In the genomic region with DNA sequence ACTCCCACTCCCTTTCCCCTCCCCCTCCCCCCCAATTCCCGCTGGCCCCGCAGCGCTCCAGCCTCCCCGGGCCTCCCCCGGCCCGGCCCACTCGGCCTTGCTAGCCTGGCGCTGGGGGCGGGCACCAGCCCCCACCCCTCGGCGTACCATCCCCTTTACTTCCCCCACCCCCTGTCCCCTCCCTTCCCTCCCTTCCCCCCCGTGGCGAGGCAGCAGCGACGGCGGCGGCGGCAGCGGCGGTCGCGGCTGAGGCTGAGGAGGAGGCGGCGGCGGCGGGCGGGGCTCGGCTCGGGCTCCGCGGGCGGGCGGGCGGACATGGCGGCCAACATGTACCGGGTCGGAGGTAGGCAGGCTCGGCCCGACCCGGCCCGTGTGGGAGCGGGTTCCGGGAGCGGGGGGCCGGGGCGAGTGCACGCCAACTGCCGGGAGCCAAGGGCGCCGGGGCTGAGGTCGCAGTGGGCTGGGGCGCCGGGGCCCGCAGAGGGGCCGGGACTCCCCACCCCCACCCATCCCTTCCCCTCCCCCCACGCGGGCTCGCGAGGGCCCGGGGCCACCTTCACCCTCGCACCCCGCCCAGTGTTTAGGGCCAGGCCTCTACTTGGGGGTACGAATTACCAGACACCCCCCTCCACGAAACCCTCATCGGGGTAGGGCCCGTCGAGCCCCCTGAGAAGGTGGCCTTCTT, we compare ENCODE assay signal across 1 cellular context.
A peak's percentile ranks its signal among the peaks of the same experiment; 100 is the strongest.
TF ChIP-seq lines count a peak whose summit lies in the region.

TSS of gene MTA3 (plus strand) at position 202 of the 685 bp plus-strand sequence. CDS start at position 316, 114 bp downstream.

TF ChIP-seq in H1, 55 proteins besides CTCF, POLR2A, EP300 and RAD21 (continued from another document):
- TF ChIP-seq PHF8 (conservative IDR thresholded peaks at IDR 0.05; ENCODE audit: low read depth, low read length), result peak; percentile 52
- no peak for TF ChIP-seq RFX5 (IDR thresholded peaks at IDR 0.05; ENCODE audit: borderline replicate concordance, low read depth, low read length)
- TF ChIP-seq, protein P1, sequence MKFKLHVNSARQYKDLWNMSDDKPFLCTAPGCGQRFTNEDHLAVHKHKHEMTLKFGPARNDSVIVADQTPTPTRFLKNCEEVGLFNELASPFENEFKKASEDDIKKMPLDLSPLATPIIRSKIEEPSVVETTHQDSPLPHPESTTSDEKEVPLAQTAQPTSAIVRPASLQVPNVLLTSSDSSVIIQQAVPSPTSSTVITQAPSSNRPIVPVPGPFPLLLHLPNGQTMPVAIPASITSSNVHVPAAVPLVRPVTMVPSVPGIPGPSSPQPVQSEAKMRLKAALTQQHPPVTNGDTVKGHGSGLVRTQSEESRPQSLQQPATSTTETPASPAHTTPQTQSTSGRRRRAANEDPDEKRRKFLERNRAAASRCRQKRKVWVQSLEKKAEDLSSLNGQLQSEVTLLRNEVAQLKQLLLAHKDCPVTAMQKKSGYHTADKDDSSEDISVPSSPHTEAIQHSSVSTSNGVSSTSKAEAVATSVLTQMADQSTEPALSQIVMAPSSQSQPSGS (IDR thresholded peaks at IDR 0.05; ENCODE audit: low read length), result no peak
- TF ChIP-seq KDM4A (IDR thresholded peaks at IDR 0.05; ENCODE audit: low read depth, low read length, severe bottlenecking), result peak; percentile 3
- TF ChIP-seq GTF2F1 (IDR thresholded peaks at IDR 0.05; ENCODE audit: borderline replicate concordance, low read depth, low read length), result no peak
- no peak for TF ChIP-seq CBX8 (IDR thresholded peaks at IDR 0.05; ENCODE audit: borderline replicate concordance, low read depth, low read length)
- TF ChIP-seq CEBPB (IDR thresholded peaks at IDR 0.05; ENCODE audit: low read depth, low read length), result no peak
- TF ChIP-seq FOSL1 (IDR thresholded peaks at IDR 0.05; ENCODE audit: insufficient read depth, low read depth, low read length), result no peak
- TF ChIP-seq SIN3A (conservative IDR thresholded peaks at IDR 0.05 in 1 of 2, IDR thresholded peaks at IDR 0.05 in 1 of 2; ENCODE audit: low read depth in 1 of 2, low read length in 2 of 2), result no peak
- TF ChIP-seq RBBP5 (IDR thresholded peaks at IDR 0.05; ENCODE audit: borderline replicate concordance, low read depth, low read length), result no peak
